Comparison of ENCODE assay signal across 11 cellular contexts in the genomic region with DNA sequence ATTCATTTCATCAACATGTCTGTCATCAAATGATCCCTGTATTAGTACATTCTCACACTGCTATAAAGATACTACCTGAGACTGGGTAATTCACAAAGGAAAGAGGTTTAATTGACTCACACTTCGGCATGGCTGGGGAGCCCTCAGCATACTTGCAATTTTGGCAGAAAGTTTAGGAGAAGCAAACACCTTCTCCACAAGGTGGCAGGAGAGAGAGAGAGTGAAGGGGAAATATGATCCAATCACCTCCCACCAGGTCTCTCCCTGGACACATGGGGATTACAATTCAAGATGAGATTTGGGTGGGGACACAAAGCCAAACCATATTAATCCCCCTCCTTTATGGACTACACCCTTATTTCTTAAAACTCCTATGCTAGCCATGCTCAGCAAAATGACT.
DNase-seq lines count a peak whose midpoint lies in the region; ATAC-seq and TF ChIP-seq lines count a peak whose summit lies in the region.
"Had no signal": no experiment of that assay in that cellular context is flagged by ENCODE, and none has a peak within 500 bp of the region (broad histone marks: within the 10 kb centered on the region; RNA-seq: fewer than 3 reads in every experiment).

No MANE protein-coding gene starts in this region.

- POLR2A ChIA-PET in PC-3 (lab: Charles Lee; ENCODE audit: unreplicated experiment) = no interaction called here

- H3K9me3 ChIP-seq in PC-3 (ENCODE audit: low read length) (no peaks in the 10 kb centered on the region), testis (no peaks in the 10 kb centered on the region), vagina (no peaks in the 10 kb centered on the region)
- H3K9me3 ChIP-seq: gastrocnemius medialis had no signal

- no peaks in the 10 kb centered on the region for H3K4me1 Mint-ChIP-seq in activated naive CD8-positive, alpha-beta T cell treated with anti-CD3 and anti-CD28 coated beads, Interleukin-2, amount 50 U/mL, for 24 hours
- H3K4me1 Mint-ChIP-seq in activated naive CD8-positive, alpha-beta T cell treated with anti-CD3 and anti-CD28 coated beads for 36 hours = no peaks in the 10 kb centered on the region

- H3K4me1 ChIP-seq in PC-3 (ENCODE audit: insufficient read depth, low read length) (no peaks in the 10 kb centered on the region), testis (no peaks in the 10 kb centered on the region), vagina (no peaks in the 10 kb centered on the region)
- H3K4me1 ChIP-seq: gastrocnemius medialis had no signal

- H3K4me2 ChIP-seq in PC-3 (ENCODE audit: low read length) = no peak overlapping the region

- intact Hi-C loops in PC-3 (cut with micrococcal nuclease) (no loop called here), testis (cut with DNase I; ENCODE audit: low total_unique reads) (no loop called here), vagina (cut with DNase I) (no loop called here), posterior cingulate gyrus (cut with DNase I) (no loop called here)

- no peak overlapping the region for H3K27ac Mint-ChIP-seq in activated naive CD8-positive, alpha-beta T cell treated with anti-CD3 and anti-CD28 coated beads, Interleukin-2, amount 50 U/mL, for 24 hours
- no peak overlapping the region for H3K27ac Mint-ChIP-seq in activated naive CD8-positive, alpha-beta T cell treated with anti-CD3 and anti-CD28 coated beads for 36 hours

- BruUV-seq in PC-3 (replicated peaks; lab: Mats Ljungman, UMichigan) = no TSS peak

- H3K36me3 Mint-ChIP-seq in activated naive CD8-positive, alpha-beta T cell treated with anti-CD3 and anti-CD28 coated beads, Interleukin-2, amount 50 U/mL, for 24 hours (ENCODE audit: low read depth) = no peaks in the 10 kb centered on the region
- H3K36me3 Mint-ChIP-seq in activated naive CD8-positive, alpha-beta T cell treated with anti-CD3 and anti-CD28 coated beads for 36 hours = no peaks in the 10 kb centered on the region

- no peak overlapping the region for H3K4me3 ChIP-seq in PC-3 (ENCODE audit: low read length)
- no peak overlapping the region for H3K4me3 ChIP-seq in testis
- no peak overlapping the region for H3K4me3 ChIP-seq in vagina
- H3K4me3 ChIP-seq: gastrocnemius medialis, skin epidermis had no signal

- peak; percentile 28 for ATAC-seq in activated naive CD8-positive, alpha-beta T cell treated with anti-CD3 and anti-CD28 coated beads, Interleukin-2, amount 50 U/mL, for 24 hours
- ATAC-seq in PC-3 = no peak
- ATAC-seq: gastrocnemius medialis had no signal

- no peaks in the 10 kb centered on the region for H3K9me3 Mint-ChIP-seq in activated naive CD8-positive, alpha-beta T cell treated with anti-CD3 and anti-CD28 coated beads, Interleukin-2, amount 50 U/mL, for 24 hours
- H3K9me3 Mint-ChIP-seq in activated naive CD8-positive, alpha-beta T cell treated with anti-CD3 and anti-CD28 coated beads for 36 hours = no peaks in the 10 kb centered on the region

- H3K27me3 ChIP-seq in PC-3 (ENCODE audit: low read length) (no peaks in the 10 kb centered on the region), testis (no peaks in the 10 kb centered on the region), vagina (no peaks in the 10 kb centered on the region)
- H3K27me3 ChIP-seq: gastrocnemius medialis had no signal

- H3K27ac ChIP-seq in PC-3 (ENCODE audit: low read length) = no peak overlapping the region
- no peak overlapping the region for H3K27ac ChIP-seq in testis
- no peak overlapping the region for H3K27ac ChIP-seq in vagina
- H3K27ac ChIP-seq: gastrocnemius medialis, skin epidermis had no signal

- TF ChIP-seq POLR2A in testis (IDR thresholded peaks at IDR 0.05) (no peak), vagina (IDR thresholded peaks at IDR 0.05) (no peak)

- no peaks in the 10 kb centered on the region for H4K20me1 ChIP-seq in PC-3 (ENCODE audit: low read length)

- H3K36me3 ChIP-seq in PC-3 (ENCODE audit: low read depth, low read length) (no peaks in the 10 kb centered on the region), testis (ENCODE audit: low read depth, missing control alignments) (no peaks in the 10 kb centered on the region), vagina (no peaks in the 10 kb centered on the region)
- H3K36me3 ChIP-seq: gastrocnemius medialis had no signal

- no peaks in the 10 kb centered on the region for H3K9me2 ChIP-seq in PC-3 (replicated peaks; ENCODE audit: low read length)

- H3K27me3 Mint-ChIP-seq in activated naive CD8-positive, alpha-beta T cell treated with anti-CD3 and anti-CD28 coated beads, Interleukin-2, amount 50 U/mL, for 24 hours = no peaks in the 10 kb centered on the region
- H3K27me3 Mint-ChIP-seq in activated naive CD8-positive, alpha-beta T cell treated with anti-CD3 and anti-CD28 coated beads for 36 hours = no peaks in the 10 kb centered on the region

- CTCF ChIA-PET in PC-3 (lab: Charles Lee) = no interaction called here

- no peak overlapping the region for H3K9ac ChIP-seq in PC-3 (ENCODE audit: low read length)

- 76 to 90% methylated on average over 1 of the region's 1 CpG for WGBS in testis, 2 donors

- H3K79me2 ChIP-seq in PC-3 (ENCODE audit: low read length) = no peaks in the 10 kb centered on the region

- no peak overlapping the region for H3K4me3 Mint-ChIP-seq in activated naive CD8-positive, alpha-beta T cell treated with anti-CD3 and anti-CD28 coated beads, Interleukin-2, amount 50 U/mL, for 24 hours
- H3K4me3 Mint-ChIP-seq in activated naive CD8-positive, alpha-beta T cell treated with anti-CD3 and anti-CD28 coated beads for 36 hours = no peak overlapping the region

- TF ChIP-seq CTCF in PC-3 (conservative IDR thresholded peaks at IDR 0.05; ENCODE audit: low read depth, low read length) = peak; percentile 43
- peak in 1 of 3 experiments; percentile 22 for TF ChIP-seq CTCF in testis (IDR thresholded peaks at IDR 0.05)
- no peak for TF ChIP-seq CTCF in vagina (IDR thresholded peaks at IDR 0.05)

- no peaks in the 10 kb centered on the region for H3F3A ChIP-seq in PC-3 (ENCODE audit: low read length, unreplicated experiment)

- no peak overlapping the region for H2AFZ ChIP-seq in PC-3 (ENCODE audit: low read length)

- DNase-seq in activated naive CD8-positive, alpha-beta T cell treated with anti-CD3 and anti-CD28 coated beads, Interleukin-2, amount 50 U/mL, for 24 hours = no peak
- no peak for DNase-seq in activated naive CD8-positive, alpha-beta T cell treated with anti-CD3 and anti-CD28 coated beads for 36 hours
- DNase-seq in PC-3 (peak; percentile 26), fibroblast of peridontal ligament (ENCODE audit: extremely low read depth) (peak; percentile 10), testis (peak; percentile 19), vagina (ENCODE audit: extremely low spot score in 2 of 2) (no peak), HuH-7 (ENCODE audit: low spot score) (no peak), posterior cingulate gyrus (no peak)
- DNase-seq: gastrocnemius medialis, NCI-H1930 had no signal

Comparison
In these comparisons a context has a peak if more than half of its experiments do, and no peak if none do; other contexts are left out.
1. DNase-seq: peak in PC-3 (single experiment), fibroblast of peridontal ligament (single experiment) and testis (single experiment); none in activated naive CD8-positive, alpha-beta T cell treated with anti-CD3 and anti-CD28 coated beads, Interleukin-2, amount 50 U/mL, for 24 hours (single experiment), activated naive CD8-positive, alpha-beta T cell treated with anti-CD3 and anti-CD28 coated beads for 36 hours (single experiment), vagina (0 of 2), HuH-7 (single experiment) and posterior cingulate gyrus (0 of 10).